ENCODE assay signal across 21 cellular contexts in the genomic region with DNA sequence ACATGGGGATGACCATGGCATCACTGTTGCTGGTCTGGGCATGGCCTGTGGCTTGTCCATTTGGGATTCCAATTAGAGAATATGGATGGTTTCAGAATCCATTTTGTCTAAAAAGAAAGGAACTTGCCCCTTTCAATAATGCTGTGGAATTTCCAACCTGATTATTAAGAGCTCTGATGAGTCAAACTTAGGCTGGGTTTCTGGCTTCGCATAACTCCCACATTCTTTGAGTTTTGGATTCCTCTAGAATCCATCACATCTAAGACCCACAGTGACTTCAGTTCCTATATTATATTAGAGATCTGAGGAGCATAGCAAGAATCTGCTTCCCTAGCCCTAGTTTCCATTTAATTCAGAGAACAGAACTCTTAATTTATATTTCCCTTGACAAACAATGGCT.
DNase-seq lines count a peak whose midpoint lies in the region; TF ChIP-seq lines count a peak whose summit lies in the region.
"Had no signal": no experiment of that assay in that cellular context is flagged by ENCODE, and none has a peak within 500 bp of the region (broad histone marks: within the 10 kb centered on the region; RNA-seq: fewer than 3 reads in every experiment).

No MANE protein-coding gene starts in this region.

- no peak overlapping the region for H3K27ac ChIP-seq in brain microvascular endothelial cell
- H3K27ac ChIP-seq: A549, KMS-11, parathyroid adenoma had no signal

- TF ChIP-seq CTCF in brain microvascular endothelial cell (IDR thresholded peaks at IDR 0.05; ENCODE audit: low read depth, low read length, missing control alignments) (no peak), kidney epithelial cell (IDR thresholded peaks at IDR 0.05; ENCODE audit: insufficient read depth, low read length, poor library complexity, severe bottlenecking) (no peak)

- peak; percentile 71 for DNase-seq in AG08395 (ENCODE audit: low spot score)
- peak; percentile 34 for DNase-seq in LHCN-M2 (ENCODE audit: low read depth)
- peak; percentile 45 for DNase-seq in brain microvascular endothelial cell
- DNase-seq in kidney epithelial cell (ENCODE audit: low read depth) = peak; percentile 21
- no peak for DNase-seq in germinal center (ENCODE audit: low spot score)
- no peak for DNase-seq in NCI-H187 (lab: John Stamatoyannopoulos, UW)
- DNase-seq in erythroblast (lab: John Stamatoyannopoulos, UW) = no peak
- no peak for DNase-seq in HT-29 (ENCODE audit: low spot score)
- DNase-seq: activated CD4-positive, alpha-beta T cell treated with anti-CD3 and anti-CD28 coated beads, Interleukin-2, amount 10 ng/mL, durations not matched to agents 24 days and 14 days; activated naive CD8-positive, alpha-beta T cell treated with anti-CD3 and anti-CD28 coated beads, Interleukin-2, amount 50 U/mL, for 24 hours; CD8-positive, alpha-beta T cell; mesendoderm; naive thymus-derived CD8-positive, alpha-beta T cell; NCI-H1092 treated with DMSO at 0.1 percent for 48 hours; NCI-H2107; NCI-H524; stimulated activated CD4-positive, alpha-beta T cell treated with anti-CD3 and anti-CD28 coated beads, Interleukin-2, amount 100 ng/mL, for 48 hours; stimulated activated naive CD8-positive, alpha-beta T cell treated with anti-CD3 and anti-CD28 coated beads, Interleukin-15, amount 100 ng/mL, for 72 hours had no signal

- no peak for TF ChIP-seq POLR2A in erythroblast (IDR thresholded peaks at IDR 0.05; ENCODE audit: low read length)

- no peaks in the 10 kb centered on the region for H3K27me3 ChIP-seq in brain microvascular endothelial cell (replicated peaks)
- H3K27me3 ChIP-seq in kidney epithelial cell (ENCODE audit: control insufficient read depth, insufficient read depth, low read length) = no peaks in the 10 kb centered on the region

- H3K4me3 ChIP-seq in brain microvascular endothelial cell (ENCODE audit: low read depth, low read length) = no peak overlapping the region
- H3K4me3 ChIP-seq in kidney epithelial cell (ENCODE audit: low read depth, low read length) = no peak overlapping the region
- H3K4me3 ChIP-seq: A549 had no signal

- H3K36me3 ChIP-seq in brain microvascular endothelial cell (replicated peaks) = no peaks in the 10 kb centered on the region
- H3K36me3 ChIP-seq in kidney epithelial cell (ENCODE audit: control insufficient read depth, insufficient read depth, low read length) = no peaks in the 10 kb centered on the region

- in situ Hi-C loops in brain microvascular endothelial cell (cut with HindIII; ENCODE audit: low pct_ligation_motif_present, low sequenced_read_pairs) = no loop called here

Comparison
In these comparisons a context has a peak if more than half of its experiments do, and no peak if none do; other contexts are left out.
1. DNase-seq: peak in AG08395 (single experiment), LHCN-M2 (single experiment), brain microvascular endothelial cell (single experiment) and kidney epithelial cell (single experiment); none in germinal center (single experiment), NCI-H187 (0 of 2), erythroblast (0 of 2) and HT-29 (single experiment).